ENCODE assay signal across 8 cellular contexts in the genomic region with DNA sequence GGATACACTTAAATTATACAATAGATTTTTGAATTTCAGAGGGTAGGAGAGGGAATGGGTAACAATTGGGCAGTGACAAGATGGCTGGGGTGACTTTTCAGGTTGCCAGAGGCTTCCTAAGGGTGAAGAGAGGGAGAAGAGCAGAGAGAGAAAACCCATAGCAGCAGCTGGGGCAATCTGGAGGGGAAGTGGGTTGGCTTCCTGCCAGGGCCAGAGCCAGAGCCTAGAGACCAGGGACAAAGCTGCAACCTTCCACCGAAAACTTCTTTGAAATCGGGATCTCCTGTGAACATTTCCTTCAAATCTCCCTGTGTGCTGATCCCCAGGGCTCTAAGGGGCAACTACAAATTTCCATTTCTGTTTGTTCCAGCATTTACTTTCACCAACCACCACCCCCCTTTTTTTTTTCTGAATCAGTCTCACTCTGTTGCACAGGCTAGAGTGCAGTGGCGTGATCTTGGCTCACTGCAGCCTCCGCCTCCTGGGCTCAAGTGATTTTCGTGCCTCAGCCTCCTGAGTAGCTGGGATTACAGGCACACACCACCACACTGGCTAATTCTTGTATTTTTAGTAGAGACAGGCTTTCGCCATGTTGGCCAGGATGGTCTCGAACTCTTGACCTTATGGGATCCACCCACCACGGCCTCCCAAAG. TPM values are rescaled to one million over a fixed set of nuclear protein-coding genes. Genes with fewer than 3 reads are reported as not detected.
A peak's percentile ranks its signal among the peaks of the same experiment; 100 is the strongest.
DNase-seq lines count a peak whose midpoint lies in the region; ATAC-seq, FAIRE-seq and TF ChIP-seq lines count a peak whose summit lies in the region.

No MANE protein-coding gene starts in this region.

- H3K9me3 ChIP-seq in CD4-positive, alpha-beta memory T cell (ENCODE audit: control insufficient read depth in 1 of 2, low read length in 2 of 2) = no peaks in the 10 kb centered on the region
- H3K9me3 ChIP-seq in HepG2 (ENCODE audit: low read length) = no peaks in the 10 kb centered on the region

- CTCF ChIA-PET in CD4-positive, alpha-beta memory T cell (lab: Charles Lee; ENCODE audit: partially characterized antibody) = interaction anchor here (1.4 to 5.7 kb wide), 2 partner anchors 9 to 25 kb away, joined by 5 to 46 read pairs; a partner anchor contains a TSS
- CTCF ChIA-PET in HepG2 (lab: Yijun Ruan, JAX; ENCODE audit: low intra/inter-chr PET ratio, low total read pairs) = no interaction called here

- in situ Hi-C loops in HepG2 (cut with HindIII; ENCODE audit: extremely low pct_ligation_motif_present, low pct_unique_long_range_greater_than_20kb) = no loop called here

- H3K27ac ChIP-seq in CD4-positive, alpha-beta memory T cell (ENCODE audit: low read depth, low read length) = peak overlapping the region; percentile 1
- no peak overlapping the region for H3K27ac ChIP-seq in HepG2 (ENCODE audit: extremely low read length, insufficient read depth, low read length)

- peak overlapping the region; percentile 49 for H3K4me2 ChIP-seq in HepG2 (ENCODE audit: low read depth, low read length)

- peak overlapping the region; percentile 7 to 75 (median 64) for H3K4me3 Mint-ChIP-seq in CD4-positive, alpha-beta memory T cell

- TF ChIP-seq POLR2A in HepG2 (IDR thresholded peaks at IDR 0.05; ENCODE audit: insufficient read depth in 1 of 2, low read depth in 2 of 2, low read length in 2 of 2) = no peak

- no peaks in the 10 kb centered on the region for H3K36me3 ChIP-seq in CD4-positive, alpha-beta memory T cell (ENCODE audit: insufficient read depth, low read length)
- no peaks in the 10 kb centered on the region for H3K36me3 ChIP-seq in HepG2 (replicated peaks in 1 of 2; ENCODE audit: control insufficient read depth in 1 of 2, insufficient read depth in 2 of 2, low read length in 2 of 2)

- H3K9me3 Mint-ChIP-seq in CD4-positive, alpha-beta memory T cell = no peaks in the 10 kb centered on the region

- no TSS peak for BruUV-seq in HepG2 (replicated peaks; lab: Mats Ljungman, UMichigan)

- peaks cover 34 to 59% (median 45%) of the 10 kb centered on the region in 4 donors for H3K4me1 Mint-ChIP-seq in CD4-positive, alpha-beta memory T cell

- H3K27ac Mint-ChIP-seq in CD4-positive, alpha-beta memory T cell = peak overlapping the region; percentile 58 to 93 (median 75)

- intact Hi-C loops in CD4-positive, alpha-beta memory T cell (cut with micrococcal nuclease) = no loop called here
- intact Hi-C loops in HepG2 (cut with micrococcal nuclease; ENCODE audit: unreplicated experiment) = no loop called here

- H3K4me1 ChIP-seq in CD4-positive, alpha-beta memory T cell (ENCODE audit: insufficient read depth, low read length) = peaks cover 44% of the 10 kb centered on the region
- H3K4me1 ChIP-seq in HepG2 (ENCODE audit: insufficient read depth, low read length) = peaks cover 80% of the 10 kb centered on the region

- no peak overlapping the region for H3K9ac ChIP-seq in HepG2 (ENCODE audit: insufficient read depth, low read depth, low read length)

- ATAC-seq in HepG2 = no peak
- ATAC-seq in HG02840 (IDR thresholded peaks at IDR 0.05; ENCODE audit: low FRiP score, unreplicated experiment) = no peak

- no peak for TF ChIP-seq RAD21 in HepG2 (CRISPR knock-in tag; IDR thresholded peaks at IDR 0.05)

- no peaks in the 10 kb centered on the region for H4K20me1 ChIP-seq in HepG2 (ENCODE audit: insufficient read depth, low read length)

- H3K27me3 ChIP-seq in CD4-positive, alpha-beta memory T cell (ENCODE audit: insufficient read depth, low read length) = no peaks in the 10 kb centered on the region
- H3K27me3 ChIP-seq in HepG2 (ENCODE audit: control insufficient read depth in 1 of 2, insufficient read depth in 2 of 2, low read length in 2 of 2) = peaks cover 0 to 16% of the 10 kb centered on the region in 2 experiments; a peak in 2 of 5 replicates

- H3K4me3 ChIP-seq in CD4-positive, alpha-beta memory T cell (ENCODE audit: low read length in 2 of 2) = no peak overlapping the region
- peak overlapping the region in 1 of 3 experiments; percentile 20; a peak in 1 of 6 replicates for H3K4me3 ChIP-seq in HepG2 (replicated peaks in 1 of 3; ENCODE audit: insufficient read depth in 1 of 3, low read depth in 2 of 3, low read length in 3 of 3)

- no peak overlapping the region for H2AFZ ChIP-seq in HepG2 (ENCODE audit: low read length)

- peaks cover 0 to 2% of the 10 kb centered on the region in 2 donors for H3K27me3 Mint-ChIP-seq in CD4-positive, alpha-beta memory T cell

- TF ChIP-seq CTCF in HepG2 (CRISPR knock-in tag; IDR thresholded peaks at IDR 0.05) = no peak

- H3K79me2 ChIP-seq in HepG2 (ENCODE audit: insufficient read depth, low read length) = peaks cover 11% of the 10 kb centered on the region

- peak; percentile 60 to 64 (median 62) for DNase-seq in CD4-positive, alpha-beta memory T cell
- peak; percentile 50 for DNase-seq in NCI-H1694 (lab: John Stamatoyannopoulos, UW)
- DNase-seq in activated T-cell treated with anti-CD3 and anti-CD28 coated beads for 24 hours (ENCODE audit: low read depth) = peak; percentile 21
- DNase-seq in HepG2 (ENCODE audit: low spot score) = no peak
- no peak for DNase-seq in NCI-H774 (lab: John Stamatoyannopoulos, UW)
- DNase-seq in middle frontal gyrus (ENCODE audit: extremely low spot score, low spot score) = no peak
- no peak for DNase-seq in D341Med (ENCODE audit: low spot score)

- no peak for FAIRE-seq in HepG2 (lab: Jason Lieb, UNC)

- 42% methylated on average over 8 of the region's 8 CpGs for WGBS in HepG2 (ENCODE audit: low lambda C conversion rate)

- H3K36me3 Mint-ChIP-seq in CD4-positive, alpha-beta memory T cell = peaks cover 0 to 6% of the 10 kb centered on the region in 2 donors

- POLR2A ChIA-PET in CD4-positive, alpha-beta memory T cell (lab: Charles Lee; ENCODE audit: partially characterized antibody) = interaction anchor here (1.3 to 18.9 kb wide), 3 partner anchors 8 to 39 kb away, joined by 3 to 402 read pairs (median 187); a partner anchor contains a TSS
- POLR2A ChIA-PET in HepG2 (lab: Yijun Ruan, JAX) = interaction anchor here (2.4 kb wide), 1 partner anchor 24 kb away, joined by 9 read pairs; a partner anchor contains a TSS

- TF ChIP-seq EP300 in HepG2 (IDR thresholded peaks at IDR 0.05; ENCODE audit: low read depth in 2 of 2, low read length in 2 of 2) = no peak
- no peak for TF ChIP-seq EP300 in HepG2 (CRISPR knock-in tag; IDR thresholded peaks at IDR 0.05; ENCODE audit: borderline replicate concordance)

RNA-seq across cellular contexts. Expression of a gene that starts 3.1 kb away (rescaled TPM):
- total RNA-seq in CD4-positive, alpha-beta memory T cell = under 1 TPM; 0.33 to 0.81 TPM
- under 1 TPM; 0.35 to 0.67 TPM for polyA plus RNA-seq in CD4-positive, alpha-beta memory T cell
- total RNA-seq in HepG2 (2016; rRNA removed; fragmentation: Illumina TruSeq; extraction: Trizol) = 4.0 and 9.7 TPM in 2 replicates
- 0.53 and 0.61 TPM in 2 replicates for total RNA-seq in HepG2 (2016; cell fraction: cytosol; rRNA removed; fragmentation: Illumina TruSeq; extraction: Trizol; ENCODE audit: low read depth)
- 4.1 and 12.5 TPM in 2 replicates for total RNA-seq in HepG2 (2016; cell fraction: insoluble cytoplasmic fraction; rRNA removed; fragmentation: Illumina TruSeq; extraction: Trizol)
- 1.4 TPM in 2 replicates for total RNA-seq in HepG2 (2016; cell fraction: membrane; rRNA removed; fragmentation: Illumina TruSeq; extraction: Trizol)
- 8.7 and 9.5 TPM in 2 replicates for total RNA-seq in HepG2 (2016; cell fraction: nucleus; rRNA removed; fragmentation: Illumina TruSeq; extraction: Trizol)
- polyA plus RNA-seq in HepG2 (2011; rRNA removed) = 8.1 and 13.1 TPM in 2 replicates
- 9.7 and 19.1 TPM in 2 replicates for polyA plus RNA-seq in HepG2 (2011; cell fraction: cytosol; rRNA removed)
- 30.1 and 34.4 TPM in 2 replicates for polyA plus RNA-seq in HepG2 (2011; cell fraction: nucleus; rRNA removed)
- 8.6 and 10.0 TPM in 2 replicates for polyA plus RNA-seq in HepG2 (2012)
- polyA plus RNA-seq in HepG2 (2016; cell fraction: cytosol; fragmentation: Illumina TruSeq; extraction: Trizol; ENCODE audit: low read depth) = 0.42 and 0.58 TPM in 2 replicates
- 2.8 and 3.2 TPM in 2 replicates for polyA plus RNA-seq in HepG2 (2016; cell fraction: insoluble cytoplasmic fraction; fragmentation: Illumina TruSeq; extraction: Trizol; ENCODE audit: low read depth)
- 0.45 and 1.0 TPM in 2 replicates for polyA plus RNA-seq in HepG2 (2016; cell fraction: membrane; fragmentation: Illumina TruSeq; extraction: Trizol; ENCODE audit: low read depth)
- polyA plus RNA-seq in HepG2 (2016; cell fraction: nucleus; fragmentation: Illumina TruSeq; extraction: Trizol; ENCODE audit: insufficient read depth, low read depth) = 14.3 and 15.9 TPM in 2 replicates
- polyA minus RNA-seq in HepG2 (2011; rRNA and poly(A)+ RNA removed; ENCODE audit: low replicate concordance) = 0.54 and 19.1 TPM in 2 replicates
- polyA minus RNA-seq in HepG2 (2011; cell fraction: cytosol; rRNA and poly(A)+ RNA removed) = 13.6 and 17.2 TPM in 2 replicates
- polyA minus RNA-seq in HepG2 (2011; cell fraction: nucleus; rRNA and poly(A)+ RNA removed) = 4.8 and 5.6 TPM in 2 replicates

RNA-seq across cellular contexts. Expression of a gene that starts 3.9 kb away (rescaled TPM):
- total RNA-seq in CD4-positive, alpha-beta memory T cell = 100 to 1,000 TPM; 269 to 296 TPM
- polyA plus RNA-seq in CD4-positive, alpha-beta memory T cell = 100 to 1,000 TPM; 877 to 958 TPM
- 498 and 508 TPM in 2 replicates for total RNA-seq in HepG2 (2016; rRNA removed; fragmentation: Illumina TruSeq; extraction: Trizol)
- total RNA-seq in HepG2 (2016; cell fraction: cytosol; rRNA removed; fragmentation: Illumina TruSeq; extraction: Trizol; ENCODE audit: low read depth) = 947 and 1,365 TPM in 2 replicates
- total RNA-seq in HepG2 (2016; cell fraction: insoluble cytoplasmic fraction; rRNA removed; fragmentation: Illumina TruSeq; extraction: Trizol) = 496 and 506 TPM in 2 replicates
- total RNA-seq in HepG2 (2016; cell fraction: membrane; rRNA removed; fragmentation: Illumina TruSeq; extraction: Trizol) = 928 and 1,097 TPM in 2 replicates
- 200 and 226 TPM in 2 replicates for total RNA-seq in HepG2 (2016; cell fraction: nucleus; rRNA removed; fragmentation: Illumina TruSeq; extraction: Trizol)
- polyA plus RNA-seq in HepG2 (2011; rRNA removed) = 491 and 584 TPM in 2 replicates
- 627 and 1,057 TPM in 2 replicates for polyA plus RNA-seq in HepG2 (2011; cell fraction: cytosol; rRNA removed)
- 336 and 383 TPM in 2 replicates for polyA plus RNA-seq in HepG2 (2011; cell fraction: nucleus; rRNA removed)
- polyA plus RNA-seq in HepG2 (2012) = 371 and 440 TPM in 2 replicates
- polyA plus RNA-seq in HepG2 (2016; cell fraction: cytosol; fragmentation: Illumina TruSeq; extraction: Trizol; ENCODE audit: low read depth) = 1,401 and 1,836 TPM in 2 replicates
- polyA plus RNA-seq in HepG2 (2016; cell fraction: insoluble cytoplasmic fraction; fragmentation: Illumina TruSeq; extraction: Trizol; ENCODE audit: low read depth) = 640 and 680 TPM in 2 replicates
- polyA plus RNA-seq in HepG2 (2016; cell fraction: membrane; fragmentation: Illumina TruSeq; extraction: Trizol; ENCODE audit: low read depth) = 1,282 and 1,407 TPM in 2 replicates
- polyA plus RNA-seq in HepG2 (2016; cell fraction: nucleus; fragmentation: Illumina TruSeq; extraction: Trizol; ENCODE audit: insufficient read depth, low read depth) = 415 and 448 TPM in 2 replicates
- 310 and 535 TPM in 2 replicates for polyA minus RNA-seq in HepG2 (2011; rRNA and poly(A)+ RNA removed; ENCODE audit: low replicate concordance)
- polyA minus RNA-seq in HepG2 (2011; cell fraction: cytosol; rRNA and poly(A)+ RNA removed) = 514 and 560 TPM in 2 replicates
- polyA minus RNA-seq in HepG2 (2011; cell fraction: nucleus; rRNA and poly(A)+ RNA removed) = 136 and 144 TPM in 2 replicates

RNA-seq across cellular contexts. Expression of a gene that starts 11.2 kb away (rescaled TPM):
- total RNA-seq in CD4-positive, alpha-beta memory T cell = 1 to 10 TPM; 6.0 to 8.6 TPM
- 1 to 10 TPM; 6.3 to 8.2 TPM for polyA plus RNA-seq in CD4-positive, alpha-beta memory T cell
- 29.9 and 40.9 TPM in 2 replicates for total RNA-seq in HepG2 (2016; rRNA removed; fragmentation: Illumina TruSeq; extraction: Trizol)
- total RNA-seq in HepG2 (2016; cell fraction: cytosol; rRNA removed; fragmentation: Illumina TruSeq; extraction: Trizol; ENCODE audit: low read depth) = 8.1 and 9.7 TPM in 2 replicates
- total RNA-seq in HepG2 (2016; cell fraction: insoluble cytoplasmic fraction; rRNA removed; fragmentation: Illumina TruSeq; extraction: Trizol) = 31.6 and 41.5 TPM in 2 replicates
- total RNA-seq in HepG2 (2016; cell fraction: membrane; rRNA removed; fragmentation: Illumina TruSeq; extraction: Trizol) = 15.4 and 18.4 TPM in 2 replicates
- total RNA-seq in HepG2 (2016; cell fraction: nucleus; rRNA removed; fragmentation: Illumina TruSeq; extraction: Trizol) = 34.9 and 38.4 TPM in 2 replicates
- polyA plus RNA-seq in HepG2 (2011; rRNA removed) = 99.2 and 139 TPM in 2 replicates
- polyA plus RNA-seq in HepG2 (2011; cell fraction: cytosol; rRNA removed) = 93.9 and 100.0 TPM in 2 replicates
- 195 and 260 TPM in 2 replicates for polyA plus RNA-seq in HepG2 (2011; cell fraction: nucleus; rRNA removed)
- 128 and 136 TPM in 2 replicates for polyA plus RNA-seq in HepG2 (2012)
- polyA plus RNA-seq in HepG2 (2016; cell fraction: cytosol; fragmentation: Illumina TruSeq; extraction: Trizol; ENCODE audit: low read depth) = 12.3 and 15.8 TPM in 2 replicates
- 39.2 and 45.9 TPM in 2 replicates for polyA plus RNA-seq in HepG2 (2016; cell fraction: insoluble cytoplasmic fraction; fragmentation: Illumina TruSeq; extraction: Trizol; ENCODE audit: low read depth)
- 14.9 and 20.8 TPM in 2 replicates for polyA plus RNA-seq in HepG2 (2016; cell fraction: membrane; fragmentation: Illumina TruSeq; extraction: Trizol; ENCODE audit: low read depth)
- polyA plus RNA-seq in HepG2 (2016; cell fraction: nucleus; fragmentation: Illumina TruSeq; extraction: Trizol; ENCODE audit: insufficient read depth, low read depth) = 94.3 and 95.6 TPM in 2 replicates
- polyA minus RNA-seq in HepG2 (2011; rRNA and poly(A)+ RNA removed; ENCODE audit: low replicate concordance) = 6.9 and 106 TPM in 2 replicates
- polyA minus RNA-seq in HepG2 (2011; cell fraction: cytosol; rRNA and poly(A)+ RNA removed) = 29.4 and 50.9 TPM in 2 replicates
- 51.5 and 66.5 TPM in 2 replicates for polyA minus RNA-seq in HepG2 (2011; cell fraction: nucleus; rRNA and poly(A)+ RNA removed)

RNA-seq across cellular contexts. Expression of a gene that starts 23.9 kb away (rescaled TPM):
- 10 to 100 TPM; 12.2 to 14.9 TPM for total RNA-seq in CD4-positive, alpha-beta memory T cell
- polyA plus RNA-seq in CD4-positive, alpha-beta memory T cell = 1 to 10 TPM; 7.4 to 9.3 TPM
- 48.6 and 55.9 TPM in 2 replicates for total RNA-seq in HepG2 (2016; rRNA removed; fragmentation: Illumina TruSeq; extraction: Trizol)
- total RNA-seq in HepG2 (2016; cell fraction: cytosol; rRNA removed; fragmentation: Illumina TruSeq; extraction: Trizol; ENCODE audit: low read depth) = 148 and 152 TPM in 2 replicates
- total RNA-seq in HepG2 (2016; cell fraction: insoluble cytoplasmic fraction; rRNA removed; fragmentation: Illumina TruSeq; extraction: Trizol) = 39.9 and 57.5 TPM in 2 replicates
- 249 and 253 TPM in 2 replicates for total RNA-seq in HepG2 (2016; cell fraction: membrane; rRNA removed; fragmentation: Illumina TruSeq; extraction: Trizol)
- 22.8 and 23.0 TPM in 2 replicates for total RNA-seq in HepG2 (2016; cell fraction: nucleus; rRNA removed; fragmentation: Illumina TruSeq; extraction: Trizol)
- 63.6 and 73.3 TPM in 2 replicates for polyA plus RNA-seq in HepG2 (2011; rRNA removed)
- polyA plus RNA-seq in HepG2 (2011; cell fraction: cytosol; rRNA removed) = 65.6 and 84.8 TPM in 2 replicates
- polyA plus RNA-seq in HepG2 (2011; cell fraction: nucleus; rRNA removed) = 45.3 and 47.1 TPM in 2 replicates
- 36.8 and 51.0 TPM in 2 replicates for polyA plus RNA-seq in HepG2 (2012)
- polyA plus RNA-seq in HepG2 (2016; cell fraction: cytosol; fragmentation: Illumina TruSeq; extraction: Trizol; ENCODE audit: low read depth) = 247 and 251 TPM in 2 replicates
- polyA plus RNA-seq in HepG2 (2016; cell fraction: insoluble cytoplasmic fraction; fragmentation: Illumina TruSeq; extraction: Trizol; ENCODE audit: low read depth) = 54.3 and 66.5 TPM in 2 replicates
- 277 and 306 TPM in 2 replicates for polyA plus RNA-seq in HepG2 (2016; cell fraction: membrane; fragmentation: Illumina TruSeq; extraction: Trizol; ENCODE audit: low read depth)
- polyA plus RNA-seq in HepG2 (2016; cell fraction: nucleus; fragmentation: Illumina TruSeq; extraction: Trizol; ENCODE audit: insufficient read depth, low read depth) = 44.5 and 47.6 TPM in 2 replicates
- polyA minus RNA-seq in HepG2 (2011; rRNA and poly(A)+ RNA removed; ENCODE audit: low replicate concordance) = 109 and 147 TPM in 2 replicates
- polyA minus RNA-seq in HepG2 (2011; cell fraction: cytosol; rRNA and poly(A)+ RNA removed) = 32.5 and 36.6 TPM in 2 replicates
- 26.1 and 37.3 TPM in 2 replicates for polyA minus RNA-seq in HepG2 (2011; cell fraction: nucleus; rRNA and poly(A)+ RNA removed)

RNA-seq across cellular contexts. Expression of a gene that starts 42.6 kb away (rescaled TPM):
- 10 to 100 TPM; 97.3 to 99.8 TPM for total RNA-seq in CD4-positive, alpha-beta memory T cell
- polyA plus RNA-seq in CD4-positive, alpha-beta memory T cell = 10 to 100 TPM; 25.6 to 34.5 TPM
- total RNA-seq in HepG2 (2016; rRNA removed; fragmentation: Illumina TruSeq; extraction: Trizol) = 28.0 and 58.3 TPM in 2 replicates
- 13.7 and 15.2 TPM in 2 replicates for total RNA-seq in HepG2 (2016; cell fraction: cytosol; rRNA removed; fragmentation: Illumina TruSeq; extraction: Trizol; ENCODE audit: low read depth)
- total RNA-seq in HepG2 (2016; cell fraction: insoluble cytoplasmic fraction; rRNA removed; fragmentation: Illumina TruSeq; extraction: Trizol) = 22.8 and 61.4 TPM in 2 replicates
- 24.2 and 24.6 TPM in 2 replicates for total RNA-seq in HepG2 (2016; cell fraction: membrane; rRNA removed; fragmentation: Illumina TruSeq; extraction: Trizol)
- total RNA-seq in HepG2 (2016; cell fraction: nucleus; rRNA removed; fragmentation: Illumina TruSeq; extraction: Trizol) = 65.4 and 81.2 TPM in 2 replicates
- 132 and 137 TPM in 2 replicates for polyA plus RNA-seq in HepG2 (2011; rRNA removed)
- 96.3 and 120 TPM in 2 replicates for polyA plus RNA-seq in HepG2 (2011; cell fraction: cytosol; rRNA removed)
- polyA plus RNA-seq in HepG2 (2011; cell fraction: nucleus; rRNA removed) = 355 and 421 TPM in 2 replicates
- 76.8 and 81.7 TPM in 2 replicates for polyA plus RNA-seq in HepG2 (2012)
- 15.5 and 16.9 TPM in 2 replicates for polyA plus RNA-seq in HepG2 (2016; cell fraction: cytosol; fragmentation: Illumina TruSeq; extraction: Trizol; ENCODE audit: low read depth)
- 43.0 and 58.5 TPM in 2 replicates for polyA plus RNA-seq in HepG2 (2016; cell fraction: insoluble cytoplasmic fraction; fragmentation: Illumina TruSeq; extraction: Trizol; ENCODE audit: low read depth)
- 30.0 and 37.0 TPM in 2 replicates for polyA plus RNA-seq in HepG2 (2016; cell fraction: membrane; fragmentation: Illumina TruSeq; extraction: Trizol; ENCODE audit: low read depth)
- 188 and 192 TPM in 2 replicates for polyA plus RNA-seq in HepG2 (2016; cell fraction: nucleus; fragmentation: Illumina TruSeq; extraction: Trizol; ENCODE audit: insufficient read depth, low read depth)
- 248 and 683 TPM in 2 replicates for polyA minus RNA-seq in HepG2 (2011; rRNA and poly(A)+ RNA removed; ENCODE audit: low replicate concordance)
- 150 and 151 TPM in 2 replicates for polyA minus RNA-seq in HepG2 (2011; cell fraction: cytosol; rRNA and poly(A)+ RNA removed)
- polyA minus RNA-seq in HepG2 (2011; cell fraction: nucleus; rRNA and poly(A)+ RNA removed) = 219 and 243 TPM in 2 replicates

Comparison
In these comparisons a context has a peak if more than half of its experiments do, and no peak if none do; other contexts are left out.
1. DNase-seq: peak in CD4-positive, alpha-beta memory T cell (5 of 5), NCI-H1694 (single experiment) and activated T-cell treated with anti-CD3 and anti-CD28 coated beads for 24 hours (single experiment); none in HepG2 (single experiment), NCI-H774 (single experiment), middle frontal gyrus (single experiment) and D341Med (single experiment).